8 cellular contexts compared by ENCODE assay signal in the genomic region with DNA sequence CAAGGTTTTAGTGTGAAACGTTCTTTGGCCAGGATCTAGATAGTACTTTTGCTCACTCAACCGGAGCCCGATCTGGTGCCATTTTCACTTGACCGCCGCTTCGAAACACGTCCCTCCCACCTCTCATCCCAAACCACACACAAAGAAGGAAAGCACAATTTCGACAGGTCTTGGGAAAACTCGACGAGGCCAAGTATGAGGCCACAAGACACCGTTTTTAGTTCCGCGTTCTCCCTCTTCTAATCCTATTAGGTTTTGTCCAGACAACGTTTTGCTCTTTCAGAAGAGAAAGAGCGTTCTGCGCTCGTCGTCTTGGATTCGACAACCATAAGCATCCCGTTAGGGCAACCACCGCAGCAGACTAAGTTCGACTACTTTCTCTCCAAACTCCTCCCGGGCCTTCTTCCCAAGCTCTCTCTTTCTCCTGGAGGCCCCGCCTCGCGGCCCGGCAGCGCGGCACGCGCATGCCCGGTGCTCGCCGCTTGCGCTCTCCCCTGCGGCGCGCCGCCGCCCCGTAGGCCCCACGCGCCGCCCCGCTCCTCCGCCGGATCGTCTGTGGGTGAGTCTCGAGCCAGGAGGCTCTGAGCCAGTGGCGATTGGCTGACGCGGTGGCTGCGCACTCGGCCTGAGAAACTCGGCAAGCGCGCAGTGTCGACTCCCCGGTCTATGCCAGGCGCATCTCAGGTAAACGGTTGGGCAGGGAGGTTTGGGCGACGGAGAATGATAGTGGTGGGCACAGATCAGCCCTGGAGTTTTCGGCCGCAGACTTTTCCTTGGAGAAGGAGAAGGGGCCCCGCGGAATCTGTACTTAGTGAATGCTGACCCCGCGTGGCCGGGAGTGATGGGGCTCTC. TPM values are rescaled to one million over a fixed set of nuclear protein-coding genes. Genes with fewer than 3 reads are reported as not detected.
DNase-seq lines count a peak whose midpoint lies in the region; ATAC-seq and TF ChIP-seq lines count a peak whose summit lies in the region.

A gene with protein sequence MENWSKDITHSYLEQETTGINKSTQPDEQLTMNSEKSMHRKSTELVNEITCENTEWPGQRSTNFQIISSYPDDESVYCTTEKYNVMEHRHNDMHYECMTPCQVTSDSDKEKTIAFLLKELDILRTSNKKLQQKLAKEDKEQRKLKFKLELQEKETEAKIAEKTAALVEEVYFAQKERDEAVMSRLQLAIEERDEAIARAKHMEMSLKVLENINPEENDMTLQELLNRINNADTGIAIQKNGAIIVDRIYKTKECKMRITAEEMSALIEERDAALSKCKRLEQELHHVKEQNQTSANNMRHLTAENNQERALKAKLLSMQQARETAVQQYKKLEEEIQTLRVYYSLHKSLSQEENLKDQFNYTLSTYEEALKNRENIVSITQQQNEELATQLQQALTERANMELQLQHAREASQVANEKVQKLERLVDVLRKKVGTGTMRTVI (plus strand): TSS at position 517 of the 852 bp plus-strand sequence. CDS start 49,952 bp downstream, outside the sequence.

- no peak within 1 kb of the TSS for H3K27ac ChIP-seq in CD4-positive, alpha-beta T cell (ENCODE audit: low read depth, low read length)
- H3K27ac ChIP-seq in HUES64 (ENCODE audit: low read depth, low read length), result no peak within 1 kb of the TSS; the same call in 1 of the 2 replicates
- H3K27ac ChIP-seq in sigmoid colon, result peak within 1 kb of the TSS; percentile 85 to 90 (median 87)

- TF ChIP-seq CTCF in CD4-positive, alpha-beta T cell (IDR thresholded peaks at IDR 0.05), result no peak
- peak in 2 of 4 experiments; percentile 18 to 20 for TF ChIP-seq CTCF in sigmoid colon (IDR thresholded peaks at IDR 0.05)

- H3K9me3 ChIP-seq in CD4-positive, alpha-beta T cell (ENCODE audit: control insufficient read depth, low read length), result no peaks in the 10 kb centered on the region
- H3K9me3 ChIP-seq in HUES64 (ENCODE audit: insufficient read depth, low read depth, low read length) (no peaks in the 10 kb centered on the region), sigmoid colon (no peaks in the 10 kb centered on the region)

- H3K9me3 Mint-ChIP-seq in CD4-positive, alpha-beta T cell, result peaks cover 3% of the 10 kb centered on the region

- ATAC-seq in CD4-positive, alpha-beta T cell (ENCODE audit: poor library complexity), result no peak
- ATAC-seq in GM18498 (IDR thresholded peaks at IDR 0.05; ENCODE audit: unreplicated experiment), result no peak

- peaks cover 24% of the 10 kb centered on the region for H3K27me3 Mint-ChIP-seq in CD4-positive, alpha-beta T cell

- 1% methylated on average over 70 of the region's 70 CpGs for WGBS in HUES64
- WGBS in sigmoid colon, 2 donors, result 3 to 4% methylated on average over 70 of the region's 70 CpGs

- no peak for TF ChIP-seq POLR2A in sigmoid colon (IDR thresholded peaks at IDR 0.05)

- H3K36me3 ChIP-seq in HUES64 (ENCODE audit: insufficient read depth, low read length), result no peaks in the 10 kb centered on the region
- H3K36me3 ChIP-seq in sigmoid colon, result no peaks in the 10 kb centered on the region

- no peaks in the 10 kb centered on the region; the same call in 1 of the 2 replicates for H3K4me1 ChIP-seq in HUES64 (ENCODE audit: insufficient read depth, low read length)
- peaks cover 0 to 12% (median 7%) of the 10 kb centered on the region in 4 donors for H3K4me1 ChIP-seq in sigmoid colon

- H3K27me3 ChIP-seq in CD4-positive, alpha-beta T cell (ENCODE audit: control insufficient read depth, insufficient read depth, low read length), result peaks cover 4% of the 10 kb centered on the region
- H3K27me3 ChIP-seq in HUES64 (ENCODE audit: insufficient read depth, low read length), result no peaks in the 10 kb centered on the region
- no peaks in the 10 kb centered on the region for H3K27me3 ChIP-seq in sigmoid colon

- peak within 1 kb of the TSS; percentile 76 for H3K9ac ChIP-seq in HUES64 (ENCODE audit: low read depth, low read length)

- no peaks in the 10 kb centered on the region for H3K36me3 Mint-ChIP-seq in CD4-positive, alpha-beta T cell (ENCODE audit: low read depth)

- H3K4me3 ChIP-seq in HUES64 (ENCODE audit: low read length) (peak within 1 kb of the TSS; percentile 68), sigmoid colon (peak within 1 kb of the TSS; percentile 58 to 68 (median 62))

- CTCF ChIA-PET in CD4-positive, alpha-beta T cell (lab: Charles Lee), result no interaction called here

- no peak for DNase-seq in CD4-positive, alpha-beta T cell
- DNase-seq in SHP77 (lab: John Stamatoyannopoulos, UW), result peak; percentile 86 to 91
- peak; percentile 46 for DNase-seq in cerebellum (ENCODE audit: low spot score)
- peak; percentile 87 for DNase-seq in iPS-NIHi7 (ENCODE audit: extremely low spot score)
- peak; percentile 92 for DNase-seq in sigmoid colon
- no peak for DNase-seq in NOMO-1 treated with dmso at 0.1 percent for 144 hours (lab: John Stamatoyannopoulos, UW; ENCODE audit: unreplicated experiment)

- no peak for TF ChIP-seq EP300 in sigmoid colon (IDR thresholded peaks at IDR 0.05)

- no peaks in the 10 kb centered on the region for H3K4me1 Mint-ChIP-seq in CD4-positive, alpha-beta T cell (ENCODE audit: low read depth)

- H3K27ac Mint-ChIP-seq in CD4-positive, alpha-beta T cell, result no peak within 1 kb of the TSS

- intact Hi-C loops in CD4-positive, alpha-beta T cell (cut with DNase I, micrococcal nuclease), result no loop called here
- intact Hi-C loops in sigmoid colon (cut with DNase I), result loop anchor here (2.0 kb wide), 1 partner anchor 25 kb away; a partner anchor contains a TSS

- peak within 1 kb of the TSS; percentile 22 for H3K4me3 Mint-ChIP-seq in CD4-positive, alpha-beta T cell

- POLR2A ChIA-PET in CD4-positive, alpha-beta T cell (lab: Charles Lee), result no interaction called here

RNA-seq across cellular contexts. Expression of the gene that starts here (rescaled TPM):
- under 1 TPM in 1 of 2 experiments, not detected in 1; 0.30 TPM for total RNA-seq in CD4-positive, alpha-beta T cell
- 7.0 TPM for polyA plus RNA-seq in HUES64 (2013, experiment 1 of 2)
- 9.9 TPM for polyA plus RNA-seq in HUES64 (2013, experiment 2 of 2)
- total RNA-seq in cerebellum (31.0 TPM), sigmoid colon (10 to 100 TPM; 11.7 to 21.6 (median 14.6) TPM)
- polyA plus RNA-seq in sigmoid colon, result 1 to 10 TPM; 1.2 to 2.0 (median 1.4) TPM

Comparison
In these comparisons a context has a peak if more than half of its experiments do, and no peak if none do; other contexts are left out.
1. RNA of the gene that starts here (total RNA-seq): 31.0 TPM in cerebellum (single experiment) and 11.7 to 21.6 TPM in sigmoid colon; 0.30 TPM in CD4-positive, alpha-beta T cell; every median in the first group is over 4 times any median in the second.
2. DNase-seq: peak in SHP77 (2 of 2), cerebellum (single experiment), iPS-NIHi7 (single experiment) and sigmoid colon (single experiment); none in CD4-positive, alpha-beta T cell (0 of 10) and NOMO-1 treated with dmso at 0.1 percent for 144 hours (single experiment).
3. H3K27ac ChIP-seq: peak in sigmoid colon (4 of 4); none in CD4-positive, alpha-beta T cell (single experiment) and HUES64 (single experiment).